In genomic region chr10:68566955-68567354, GRCh38 we compare ENCODE assay signal across 1 cellular context.
A peak's percentile ranks its signal among the peaks of the same experiment; 100 is the strongest.
TF ChIP-seq lines count a peak whose summit lies in the region.

No MANE protein-coding gene starts in this region.

TF ChIP-seq in K562, 482 proteins besides CTCF, POLR2A, EP300 and RAD21:
- TF ChIP-seq ZNF699 (CRISPR knock-in tag; IDR thresholded peaks at IDR 0.05; ENCODE audit: insufficient replicate concordance) (no peak), ESRRA (IDR thresholded peaks at IDR 0.05; ENCODE audit: borderline replicate concordance, low read depth) (peak; percentile 36; the same call in 1 of the 2 replicates)
